Comparison of ENCODE assay signal across 9 cellular contexts in genomic region chr1:27445177-27445936, GRCh38. TPM values are rescaled to one million over a fixed set of nuclear protein-coding genes. Genes with fewer than 3 reads are reported as not detected.
DNase-seq lines count a peak whose midpoint lies in the region; ATAC-seq and TF ChIP-seq lines count a peak whose summit lies in the region.
"Had no signal": no experiment of that assay in that cellular context is flagged by ENCODE, and none has a peak within 500 bp of the region (broad histone marks: within the 10 kb centered on the region; RNA-seq: fewer than 3 reads in every experiment).

No MANE protein-coding gene starts in this region.

- H3K9me3 ChIP-seq in cardiac muscle cell (ENCODE audit: low read depth) = no peaks in the 10 kb centered on the region
- H3K9me3 ChIP-seq in right cardiac atrium (ENCODE audit: control insufficient read depth, low read length) = no peaks in the 10 kb centered on the region
- H3K9me3 ChIP-seq in suprapubic skin = no peaks in the 10 kb centered on the region
- no peaks in the 10 kb centered on the region for H3K9me3 ChIP-seq in aorta (ENCODE audit: control insufficient read depth, low read length)
- no peaks in the 10 kb centered on the region for H3K9me3 ChIP-seq in testis

- TF ChIP-seq POLR2A in suprapubic skin (IDR thresholded peaks at IDR 0.05) (no peak), testis (IDR thresholded peaks at IDR 0.05) (no peak)

- WGBS in right cardiac atrium = 51% methylated on average over 4 of the region's 4 CpGs
- WGBS in suprapubic skin = 72% methylated on average over 4 of the region's 4 CpGs
- WGBS in aorta, 2 donors = 80 to 88% methylated on average over 4 of the region's 4 CpGs
- WGBS in testis, 2 donors = 56 to 62% methylated on average over 4 of the region's 4 CpGs

- no peaks in the 10 kb centered on the region for H3K27me3 Mint-ChIP-seq in IgD-negative memory B cell
- H3K27me3 Mint-ChIP-seq in dendritic cell treated with granulocyte-macrophage colony-stimulating factor and Interleukin-4, amounts not matched to agents 40 ng/mL and 50 ng/mL, for 4 days = no peaks in the 10 kb centered on the region

- H3K36me3 Mint-ChIP-seq in IgD-negative memory B cell = peaks cover 8% of the 10 kb centered on the region
- H3K36me3 Mint-ChIP-seq in dendritic cell treated with granulocyte-macrophage colony-stimulating factor and Interleukin-4, amounts not matched to agents 40 ng/mL and 50 ng/mL, for 4 days (ENCODE audit: low read depth) = peaks cover 50% of the 10 kb centered on the region

- peaks cover 35 to 37% (median 37%) of the 10 kb centered on the region in 3 donors for H3K4me1 Mint-ChIP-seq in IgD-negative memory B cell
- peaks cover 22% of the 10 kb centered on the region for H3K4me1 Mint-ChIP-seq in dendritic cell treated with granulocyte-macrophage colony-stimulating factor and Interleukin-4, amounts not matched to agents 40 ng/mL and 50 ng/mL, for 4 days (ENCODE audit: low read depth)

- no peak for TF ChIP-seq EP300 in suprapubic skin (IDR thresholded peaks at IDR 0.05)

- H3K9me3 Mint-ChIP-seq in IgD-negative memory B cell = no peaks in the 10 kb centered on the region
- no peaks in the 10 kb centered on the region for H3K9me3 Mint-ChIP-seq in dendritic cell treated with granulocyte-macrophage colony-stimulating factor and Interleukin-4, amounts not matched to agents 40 ng/mL and 50 ng/mL, for 4 days

- no peak for ATAC-seq in right cardiac atrium
- no peak for ATAC-seq in aorta (ENCODE audit: low FRiP score)

- H3K27me3 ChIP-seq in cardiac muscle cell (no peaks in the 10 kb centered on the region), right cardiac atrium (ENCODE audit: control insufficient read depth, insufficient read depth) (no peaks in the 10 kb centered on the region), suprapubic skin (no peaks in the 10 kb centered on the region), aorta (ENCODE audit: control insufficient read depth in 1 of 2, insufficient read depth in 2 of 2, low read length in 1 of 2) (no peaks in the 10 kb centered on the region), testis (no peaks in the 10 kb centered on the region)

- H3K27ac ChIP-seq in cardiac muscle cell (peak overlapping the region; percentile 56), right cardiac atrium (ENCODE audit: low read length) (no peak overlapping the region), suprapubic skin (peak overlapping the region; percentile 18), aorta (ENCODE audit: low read depth in 1 of 2, low read length in 2 of 2) (no peak overlapping the region), testis (peak overlapping the region in 1 of 2 donors; percentile 8)

- no peaks in the 10 kb centered on the region for H3K36me3 ChIP-seq in cardiac muscle cell
- peaks cover 24% of the 10 kb centered on the region for H3K36me3 ChIP-seq in suprapubic skin
- no peaks in the 10 kb centered on the region for H3K36me3 ChIP-seq in aorta (ENCODE audit: control insufficient read depth in 1 of 2, insufficient read depth in 2 of 2, low read length in 1 of 2)
- no peaks in the 10 kb centered on the region for H3K36me3 ChIP-seq in testis (ENCODE audit: low read depth, missing control alignments)

- H3K4me1 ChIP-seq in cardiac muscle cell (ENCODE audit: low read depth) = peaks cover 34% of the 10 kb centered on the region
- H3K4me1 ChIP-seq in right cardiac atrium (ENCODE audit: control insufficient read depth, insufficient read depth, low read length) = peaks cover 5% of the 10 kb centered on the region
- H3K4me1 ChIP-seq in suprapubic skin = peaks cover 33% of the 10 kb centered on the region
- peaks cover 0 to 4% of the 10 kb centered on the region in 2 donors for H3K4me1 ChIP-seq in aorta (ENCODE audit: control insufficient read depth in 1 of 2, insufficient read depth in 2 of 2, low read length in 2 of 2)
- peaks cover 14% of the 10 kb centered on the region for H3K4me1 ChIP-seq in testis

- intact Hi-C loops in right cardiac atrium (cut with DNase I) = no loop called here
- intact Hi-C loops in dendritic cell treated with granulocyte-macrophage colony-stimulating factor and Interleukin-4, amounts not matched to agents 40 ng/mL and 50 ng/mL, for 4 days (cut with micrococcal nuclease) = no loop called here
- intact Hi-C loops in aorta (cut with DNase I) = loop anchor here in 1 of 2 donors (5.0 kb wide), 1 partner anchor 37 kb away; no protein-coding TSS in a partner anchor
- intact Hi-C loops in testis (cut with DNase I; ENCODE audit: low total_unique reads) = no loop called here

- H3K4me3 ChIP-seq in cardiac muscle cell (no peak overlapping the region), right cardiac atrium (ENCODE audit: low read length) (no peak overlapping the region), suprapubic skin (no peak overlapping the region), aorta (ENCODE audit: low read length in 2 of 2) (no peak overlapping the region), testis (no peak overlapping the region)

- DNase-seq in cardiac muscle cell (ENCODE audit: low read depth in 1 of 2, low spot score in 1 of 2) (no peak), right cardiac atrium (no peak), suprapubic skin (ENCODE audit: low spot score in 2 of 2) (no peak), aorta (no peak), NOMO-1 treated with DMSO at 0.1 percent for 48 hours (lab: John Stamatoyannopoulos, UW; ENCODE audit: unreplicated experiment) (no peak), testis (no peak)
- DNase-seq: KBM-7 had no signal

- TF ChIP-seq CTCF in cardiac muscle cell (IDR thresholded peaks at IDR 0.05; ENCODE audit: low read depth, low read length) (no peak), suprapubic skin (IDR thresholded peaks at IDR 0.05) (no peak), testis (IDR thresholded peaks at IDR 0.05) (no peak)

- H3K4me3 Mint-ChIP-seq in IgD-negative memory B cell = peak overlapping the region; percentile 45 to 91 (median 65)
- H3K4me3 Mint-ChIP-seq in dendritic cell treated with granulocyte-macrophage colony-stimulating factor and Interleukin-4, amounts not matched to agents 40 ng/mL and 50 ng/mL, for 4 days = no peak overlapping the region

- H3K27ac Mint-ChIP-seq in IgD-negative memory B cell = peak overlapping the region; percentile 33 to 74 (median 60)
- H3K27ac Mint-ChIP-seq in dendritic cell treated with granulocyte-macrophage colony-stimulating factor and Interleukin-4, amounts not matched to agents 40 ng/mL and 50 ng/mL, for 4 days = peak overlapping the region; percentile 30

RNA-seq across cellular contexts. Expression of gene WASF2, which starts 44.6 kb away (rescaled TPM):
- total RNA-seq in cardiac muscle cell (18.8 and 32.7 TPM in 2 replicates), right cardiac atrium (10 to 100 TPM; 64.4 to 77.9 (median 71.5) TPM), suprapubic skin (10 to 100 TPM; 69.0 to 96.0 (median 90.4) TPM), aorta (100 to 1,000 TPM; 155 to 164 TPM), testis (10 to 100 TPM; 57.8 to 58.0 TPM)
- polyA plus RNA-seq in cardiac muscle cell (53.4 and 69.2 TPM in 2 replicates), right cardiac atrium (22.1 TPM), IgD-negative memory B cell (105 TPM), aorta (10 to 100 TPM; 27.2 to 47.4 TPM), testis (ENCODE audit: insufficient read depth, low read depth, low replicate concordance) (128 TPM)

RNA-seq across cellular contexts. Expression of gene GPR3, which starts 52.9 kb away (rescaled TPM):
- total RNA-seq in cardiac muscle cell (1.7 and 1.9 TPM in 2 replicates), right cardiac atrium (1 to 10 TPM in 1 of 4 donors, under 1 TPM in 3; 0.46 to 3.3 (median 0.68) TPM), suprapubic skin (under 1 TPM in 2 of 4 donors, not detected in 2; 0.36 to 0.81 TPM), aorta (under 1 TPM; 0.68 to 0.93 TPM), testis (under 1 TPM; 0.12 to 0.47 TPM)
- polyA plus RNA-seq in cardiac muscle cell (2.8 and 3.1 TPM in 2 replicates), right cardiac atrium (1.7 TPM), IgD-negative memory B cell (0.16 TPM), aorta (under 1 TPM in 1 of 2 donors, not detected in 1; 0.20 TPM), testis (ENCODE audit: insufficient read depth, low read depth, low replicate concordance) (0.20 TPM)

Comparison
In these comparisons a context has a peak if more than half of its experiments do, and no peak if none do; other contexts are left out.
1. H3K27ac ChIP-seq: peak in cardiac muscle cell (single experiment) and suprapubic skin (single experiment); none in right cardiac atrium (single experiment) and aorta (0 of 2).